ENCODE assay signal across 8 cellular contexts in genomic region chr3:177441813-177442646, GRCh38.
DNase-seq lines count a peak whose midpoint lies in the region; ATAC-seq lines count a peak whose summit lies in the region.

No MANE protein-coding gene starts in this region.

- peak; percentile 96 for ATAC-seq in GM18861 (IDR thresholded peaks at IDR 0.05; ENCODE audit: unreplicated experiment)
- ATAC-seq in HG02678 (IDR thresholded peaks at IDR 0.05; ENCODE audit: unreplicated experiment), result peak; percentile 97

- peak; percentile 86 to 97 for DNase-seq in NOMO-1 (lab: John Stamatoyannopoulos, UW; ENCODE audit: unreplicated experiment in 2 of 2)
- peak; percentile 60 for DNase-seq in pons (ENCODE audit: low spot score)
- DNase-seq in AG08395 (ENCODE audit: low spot score), result no peak
- DNase-seq in stimulated activated naive CD4-positive, alpha-beta T cell treated with Interleukin-2 at 50 U/mL for 16 hours (lab: John Stamatoyannopoulos, UW), result no peak
- DNase-seq in stimulated activated naive CD4-positive, alpha-beta T cell (lab: John Stamatoyannopoulos, UW), result no peak
- no peak for DNase-seq in NCI-H146 treated with DMSO at 0.1 percent for 48 hours (lab: John Stamatoyannopoulos, UW; ENCODE audit: unreplicated experiment)

Comparison
In these comparisons a context has a peak if more than half of its experiments do, and no peak if none do; other contexts are left out.
1. DNase-seq: peak in NOMO-1 (2 of 2) and pons (single experiment); none in AG08395 (single experiment), stimulated activated naive CD4-positive, alpha-beta T cell treated with Interleukin-2 at 50 U/mL for 16 hours (single experiment), stimulated activated naive CD4-positive, alpha-beta T cell (0 of 6) and NCI-H146 treated with DMSO at 0.1 percent for 48 hours (single experiment).